ENCODE assay signal across 10 cellular contexts in genomic region chr11:125263268-125263790, GRCh38.
A peak's percentile ranks its signal among the peaks of the same experiment; 100 is the strongest.
DNase-seq lines count a peak whose midpoint lies in the region; ATAC-seq, FAIRE-seq and TF ChIP-seq lines count a peak whose summit lies in the region.
"Had no signal": no experiment of that assay in that cellular context is flagged by ENCODE, and none has a peak within 500 bp of the region (broad histone marks: within the 10 kb centered on the region; RNA-seq: fewer than 3 reads in every experiment).

No MANE protein-coding gene starts in this region.

- peak; percentile 69 to 78 for DNase-seq in NCI-H524 (lab: John Stamatoyannopoulos, UW)
- no peak for DNase-seq in NCI-H524 treated with DMSO at 0.1 percent for 48 hours (lab: John Stamatoyannopoulos, UW)
- peak; percentile 53 for DNase-seq in endothelial cell of umbilical vein (ENCODE audit: low read depth, low spot score)
- peak; percentile 85 for DNase-seq in medulla oblongata (ENCODE audit: extremely low spot score)
- peak; percentile 64 for DNase-seq in ureter (ENCODE audit: low spot score)
- DNase-seq in SW 1271 (lab: John Stamatoyannopoulos, UW), result no peak
- no peak for DNase-seq in natural killer cell
- DNase-seq in NCI-H2029 (lab: John Stamatoyannopoulos, UW), result no peak
- DNase-seq: CD4-positive, CD25-positive, alpha-beta regulatory T cell had no signal

- H3K36me3 Mint-ChIP-seq in natural killer cell, result no peaks in the 10 kb centered on the region
- H3K36me3 Mint-ChIP-seq: CD4-positive, CD25-positive, alpha-beta regulatory T cell; memory B cell had no signal

- no peak overlapping the region for H2AFZ ChIP-seq in endothelial cell of umbilical vein (ENCODE audit: low read depth, low read length)

- H3K79me2 ChIP-seq in endothelial cell of umbilical vein (ENCODE audit: control insufficient read depth, insufficient read depth, low read length), result no peaks in the 10 kb centered on the region

- TF ChIP-seq POLR2A in endothelial cell of umbilical vein (IDR thresholded peaks at IDR 0.05; ENCODE audit: low read depth, low read length), result no peak

- H4K20me1 ChIP-seq in endothelial cell of umbilical vein (replicated peaks; ENCODE audit: control insufficient read depth, extremely low read depth, insufficient read depth, low read length), result no peaks in the 10 kb centered on the region

- CTCF ChIA-PET in endothelial cell of umbilical vein (lab: Charles Lee), result interaction anchor here (1.8 kb wide), 1 partner anchor 83 kb away, joined by 12 read pairs; no protein-coding TSS in a partner anchor

- no peaks in the 10 kb centered on the region for H3K9me3 ChIP-seq in endothelial cell of umbilical vein (replicated peaks; ENCODE audit: control insufficient read depth, insufficient read depth, low read length)

- dilution Hi-C loops in endothelial cell of umbilical vein (cut with MboI; ENCODE audit: extremely low pct_ligation_motif_present, low sequenced_read_pairs), result no loop called here

- no peak overlapping the region for H3K4me3 Mint-ChIP-seq in natural killer cell
- H3K4me3 Mint-ChIP-seq: CD4-positive, CD25-positive, alpha-beta regulatory T cell; memory B cell had no signal

- H3K4me1 Mint-ChIP-seq in natural killer cell, result peaks cover 0 to 5% of the 10 kb centered on the region in 2 donors

- POLR2A ChIA-PET in endothelial cell of umbilical vein (lab: Charles Lee), result no interaction called here

- TF ChIP-seq CTCF in endothelial cell of umbilical vein (IDR thresholded peaks at IDR 0.05; ENCODE audit: extremely low read depth in 1 of 2, insufficient read depth in 1 of 2, low read depth in 1 of 2, low read length in 2 of 2), result no peak
- TF ChIP-seq CTCF in natural killer cell (IDR thresholded peaks at IDR 0.05), result no peak

- BruUV-seq in endothelial cell of umbilical vein (replicated peaks; lab: Mats Ljungman, UMichigan), result no TSS peak

- peaks cover 13 to 29% of the 10 kb centered on the region in 2 experiments for H3K27me3 ChIP-seq in endothelial cell of umbilical vein (ENCODE audit: control insufficient read depth in 2 of 2, insufficient read depth in 2 of 2, low read length in 2 of 2)

- no peaks in the 10 kb centered on the region for H3K4me1 ChIP-seq in endothelial cell of umbilical vein (ENCODE audit: control insufficient read depth, extremely low read depth, insufficient read depth, low read length)

- no peak overlapping the region for H3K9ac ChIP-seq in endothelial cell of umbilical vein (replicated peaks; ENCODE audit: extremely low read depth, insufficient read depth, low read length)

- H3K36me3 ChIP-seq in endothelial cell of umbilical vein (ENCODE audit: control insufficient read depth in 2 of 2, extremely low read depth in 1 of 2, insufficient read depth in 2 of 2, low read length in 2 of 2), result no peaks in the 10 kb centered on the region

- H3K27ac Mint-ChIP-seq in natural killer cell, result no peak overlapping the region
- H3K27ac Mint-ChIP-seq: CD4-positive, CD25-positive, alpha-beta regulatory T cell; memory B cell had no signal

- H3K9me3 Mint-ChIP-seq in natural killer cell, result no peaks in the 10 kb centered on the region
- H3K9me3 Mint-ChIP-seq: CD4-positive, CD25-positive, alpha-beta regulatory T cell; memory B cell had no signal

- peaks cover 25 to 33% of the 10 kb centered on the region in 2 donors for H3K27me3 Mint-ChIP-seq in natural killer cell (ENCODE audit: low read depth in 2 of 2)

- ATAC-seq in natural killer cell, result no peak

- FAIRE-seq in endothelial cell of umbilical vein (lab: Jason Lieb, UNC), result no peak

- H3K4me2 ChIP-seq in endothelial cell of umbilical vein (ENCODE audit: insufficient read depth, low read length), result no peak overlapping the region

- intact Hi-C loops in endothelial cell of umbilical vein (cut with micrococcal nuclease) (loop anchor here (5.0 kb wide), 1 partner anchor 84 kb away; no protein-coding TSS in a partner anchor), natural killer cell (cut with micrococcal nuclease) (no loop called here)

- H3K27ac ChIP-seq in endothelial cell of umbilical vein (ENCODE audit: insufficient read depth, low read depth, low read length), result no peak overlapping the region

- no peaks in the 10 kb centered on the region for H3K9me1 ChIP-seq in endothelial cell of umbilical vein (replicated peaks; ENCODE audit: control insufficient read depth, extremely low read depth, insufficient read depth, low read length)

- H3K4me3 ChIP-seq in endothelial cell of umbilical vein (replicated peaks in 1 of 3; ENCODE audit: insufficient read depth in 1 of 3, low read depth in 1 of 3, low read length in 3 of 3), result no peak overlapping the region

TF ChIP-seq in endothelial cell of umbilical vein, 7 proteins besides CTCF, POLR2A, EP300 and RAD21:
- TF ChIP-seq FOS (IDR thresholded peaks at IDR 0.05; ENCODE audit: borderline replicate concordance, insufficient read depth, low read length), result no peak
- TF ChIP-seq GATA2 (IDR thresholded peaks at IDR 0.05; ENCODE audit: insufficient read depth, insufficient read length, low read depth, low read length), result no peak
- no peak for TF ChIP-seq POLR2AphosphoS5 (IDR thresholded peaks at IDR 0.05; ENCODE audit: insufficient read depth, low read depth, low read length)

Comparison
In these comparisons a context has a peak if more than half of its experiments do, and no peak if none do; other contexts are left out.
1. DNase-seq: peak in NCI-H524 (2 of 2), endothelial cell of umbilical vein (single experiment), medulla oblongata (single experiment) and ureter (single experiment); none in NCI-H524 treated with DMSO at 0.1 percent for 48 hours (single experiment), SW 1271 (0 of 2), natural killer cell (single experiment) and NCI-H2029 (single experiment).